In the genomic region with DNA sequence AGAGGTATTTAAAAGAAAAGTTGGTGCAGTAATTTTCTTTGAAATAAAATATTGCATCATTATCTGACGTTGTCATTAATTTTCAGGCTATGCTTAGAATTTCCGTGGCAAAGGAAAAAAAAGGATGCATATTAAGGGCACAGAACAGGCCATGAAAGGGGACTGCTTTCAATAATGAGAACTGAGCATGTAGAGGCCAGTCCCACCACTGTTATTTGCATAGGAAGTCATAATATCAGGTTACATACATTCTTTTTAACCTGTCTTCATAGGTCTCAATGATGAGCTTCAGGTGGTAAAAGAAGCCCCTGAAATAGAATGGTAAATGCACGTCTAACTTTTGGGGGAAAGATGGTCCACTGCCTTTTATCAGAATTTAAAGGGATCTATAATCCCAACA, we compare ENCODE assay signal across 16 cellular contexts.
A peak's percentile ranks its signal among the peaks of the same experiment; 100 is the strongest.
DNase-seq lines count a peak whose midpoint lies in the region; ATAC-seq and TF ChIP-seq lines count a peak whose summit lies in the region.
"Had no signal": no experiment of that assay in that cellular context is flagged by ENCODE, and none has a peak within 500 bp of the region (broad histone marks: within the 10 kb centered on the region; RNA-seq: fewer than 3 reads in every experiment).

No MANE protein-coding gene starts in this region.

- TF ChIP-seq CTCF in WTC11 (IDR thresholded peaks at IDR 0.05): no peak
- TF ChIP-seq CTCF in type B pancreatic cell (conservative IDR thresholded peaks at IDR 0.05): no peak

- peak; percentile 70 for ATAC-seq in WTC11
- ATAC-seq in HG02852 (IDR thresholded peaks at IDR 0.05; ENCODE audit: unreplicated experiment): no peak
- ATAC-seq in stimulated activated effector memory CD8-positive, alpha-beta T cell treated with anti-CD3 and anti-CD28 coated beads, Interleukin-12 subunit alpha, Interleukin-12 subunit beta, amount 100 ng/mL, for 72 hours: no peak
- ATAC-seq: CD8-positive, alpha-beta T cell; T-cell had no signal

- POLR2A ChIA-PET in WTC11 (lab: Charles Lee): no interaction called here

- H3K27ac Mint-ChIP-seq in WTC11 (no peak overlapping the region), type B pancreatic cell (no peak overlapping the region)
- no peak overlapping the region for H3K27ac Mint-ChIP-seq in stimulated activated effector memory CD8-positive, alpha-beta T cell treated with anti-CD3 and anti-CD28 coated beads, Interleukin-12 subunit alpha, Interleukin-12 subunit beta, amount 100 ng/mL, for 72 hours
- H3K27ac Mint-ChIP-seq: CD8-positive, alpha-beta T cell; T-cell had no signal

- H3K9me3 Mint-ChIP-seq in WTC11 (peaks cover 27% of the 10 kb centered on the region), type B pancreatic cell (no peaks in the 10 kb centered on the region)
- H3K9me3 Mint-ChIP-seq in stimulated activated effector memory CD8-positive, alpha-beta T cell treated with anti-CD3 and anti-CD28 coated beads, Interleukin-12 subunit alpha, Interleukin-12 subunit beta, amount 100 ng/mL, for 72 hours: no peaks in the 10 kb centered on the region

- CTCF ChIA-PET in WTC11 (lab: Charles Lee): no interaction called here

- H3K36me3 Mint-ChIP-seq in WTC11 (peaks cover 12% of the 10 kb centered on the region; the same call in 1 of the 2 replicates), type B pancreatic cell (no peaks in the 10 kb centered on the region)
- H3K36me3 Mint-ChIP-seq in stimulated activated effector memory CD8-positive, alpha-beta T cell treated with anti-CD3 and anti-CD28 coated beads, Interleukin-12 subunit alpha, Interleukin-12 subunit beta, amount 100 ng/mL, for 72 hours: no peaks in the 10 kb centered on the region
- H3K36me3 Mint-ChIP-seq: CD8-positive, alpha-beta T cell; T-cell had no signal

- H3K4me1 Mint-ChIP-seq in WTC11 (peaks cover 10% of the 10 kb centered on the region), type B pancreatic cell (ENCODE audit: unreplicated experiment) (peaks cover 15% of the 10 kb centered on the region)
- no peaks in the 10 kb centered on the region for H3K4me1 Mint-ChIP-seq in stimulated activated effector memory CD8-positive, alpha-beta T cell treated with anti-CD3 and anti-CD28 coated beads, Interleukin-12 subunit alpha, Interleukin-12 subunit beta, amount 100 ng/mL, for 72 hours
- H3K4me1 Mint-ChIP-seq: T-cell had no signal

- H3K4me3 Mint-ChIP-seq in WTC11 (no peak overlapping the region), type B pancreatic cell (no peak overlapping the region)
- H3K4me3 Mint-ChIP-seq in stimulated activated effector memory CD8-positive, alpha-beta T cell treated with anti-CD3 and anti-CD28 coated beads, Interleukin-12 subunit alpha, Interleukin-12 subunit beta, amount 100 ng/mL, for 72 hours: no peak overlapping the region
- H3K4me3 Mint-ChIP-seq: CD8-positive, alpha-beta T cell; T-cell had no signal

- H3K27me3 Mint-ChIP-seq in WTC11 (ENCODE audit: low read depth) (no peaks in the 10 kb centered on the region), type B pancreatic cell (no peaks in the 10 kb centered on the region)

- DNase-seq in DMS153 (lab: John Stamatoyannopoulos, UW) (peak; percentile 43), NCI-H146 (lab: John Stamatoyannopoulos, UW) (peak; percentile 83), NCI-H526 (lab: John Stamatoyannopoulos, UW) (peak; percentile 89 to 90), WTC11 (ENCODE audit: low spot score) (no peak), type B pancreatic cell (ENCODE audit: extremely low spot score, unreplicated experiment) (no peak)
- no peak for DNase-seq in stimulated activated effector memory CD8-positive, alpha-beta T cell treated with anti-CD3 and anti-CD28 coated beads, Interleukin-12 subunit alpha, Interleukin-12 subunit beta, amount 100 ng/mL, for 72 hours (ENCODE audit: low spot score in 2 of 2)
- DNase-seq: CD8-positive, alpha-beta T cell; GDM1; IMR-90; Karpas-422; MG63; NCI-H2029; NCI-H2227 treated with DMSO at 0.1 percent for 48 hours; NCI-H774; T-cell had no signal

TF ChIP-seq in WTC11, 78 proteins besides CTCF, POLR2A, EP300 and RAD21:
- no peak for TF ChIP-seq EMX1 (CRISPR knock-in tag; IDR thresholded peaks at IDR 0.05)
- no peak for TF ChIP-seq ZBTB21 (CRISPR knock-in tag; IDR thresholded peaks at IDR 0.05; ENCODE audit: borderline replicate concordance)
- TF ChIP-seq, protein P1, sequence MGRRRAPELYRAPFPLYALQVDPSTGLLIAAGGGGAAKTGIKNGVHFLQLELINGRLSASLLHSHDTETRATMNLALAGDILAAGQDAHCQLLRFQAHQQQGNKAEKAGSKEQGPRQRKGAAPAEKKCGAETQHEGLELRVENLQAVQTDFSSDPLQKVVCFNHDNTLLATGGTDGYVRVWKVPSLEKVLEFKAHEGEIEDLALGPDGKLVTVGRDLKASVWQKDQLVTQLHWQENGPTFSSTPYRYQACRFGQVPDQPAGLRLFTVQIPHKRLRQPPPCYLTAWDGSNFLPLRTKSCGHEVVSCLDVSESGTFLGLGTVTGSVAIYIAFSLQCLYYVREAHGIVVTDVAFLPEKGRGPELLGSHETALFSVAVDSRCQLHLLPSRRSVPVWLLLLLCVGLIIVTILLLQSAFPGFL (CRISPR knock-in tag; IDR thresholded peaks at IDR 0.05; ENCODE audit: borderline replicate concordance): no peak
- TF ChIP-seq MYBL2 (CRISPR knock-in tag; IDR thresholded peaks at IDR 0.05): no peak
- TF ChIP-seq JUN (CRISPR knock-in tag; IDR thresholded peaks at IDR 0.05): no peak
- TF ChIP-seq, protein P2, sequence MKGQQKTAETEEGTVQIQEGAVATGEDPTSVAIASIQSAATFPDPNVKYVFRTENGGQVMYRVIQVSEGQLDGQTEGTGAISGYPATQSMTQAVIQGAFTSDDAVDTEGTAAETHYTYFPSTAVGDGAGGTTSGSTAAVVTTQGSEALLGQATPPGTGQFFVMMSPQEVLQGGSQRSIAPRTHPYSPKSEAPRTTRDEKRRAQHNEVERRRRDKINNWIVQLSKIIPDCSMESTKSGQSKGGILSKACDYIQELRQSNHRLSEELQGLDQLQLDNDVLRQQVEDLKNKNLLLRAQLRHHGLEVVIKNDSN (CRISPR knock-in tag; IDR thresholded peaks at IDR 0.05): no peak
- no peak for TF ChIP-seq ELF4 (CRISPR knock-in tag; IDR thresholded peaks at IDR 0.05; ENCODE audit: low read depth)
- TF ChIP-seq, protein P3, sequence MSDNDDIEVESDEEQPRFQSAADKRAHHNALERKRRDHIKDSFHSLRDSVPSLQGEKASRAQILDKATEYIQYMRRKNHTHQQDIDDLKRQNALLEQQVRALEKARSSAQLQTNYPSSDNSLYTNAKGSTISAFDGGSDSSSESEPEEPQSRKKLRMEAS (CRISPR knock-in tag; IDR thresholded peaks at IDR 0.05): no peak
- no peak for TF ChIP-seq TEAD4 (CRISPR knock-in tag; IDR thresholded peaks at IDR 0.05)
- TF ChIP-seq, protein P4, sequence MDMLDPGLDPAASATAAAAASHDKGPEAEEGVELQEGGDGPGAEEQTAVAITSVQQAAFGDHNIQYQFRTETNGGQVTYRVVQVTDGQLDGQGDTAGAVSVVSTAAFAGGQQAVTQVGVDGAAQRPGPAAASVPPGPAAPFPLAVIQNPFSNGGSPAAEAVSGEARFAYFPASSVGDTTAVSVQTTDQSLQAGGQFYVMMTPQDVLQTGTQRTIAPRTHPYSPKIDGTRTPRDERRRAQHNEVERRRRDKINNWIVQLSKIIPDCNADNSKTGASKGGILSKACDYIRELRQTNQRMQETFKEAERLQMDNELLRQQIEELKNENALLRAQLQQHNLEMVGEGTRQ (CRISPR knock-in tag; IDR thresholded peaks at IDR 0.05): no peak

Comparison
In these comparisons a context has a peak if more than half of its experiments do, and no peak if none do; other contexts are left out.
1. DNase-seq: peak in DMS153 (single experiment), NCI-H146 (single experiment) and NCI-H526 (2 of 2); none in WTC11 (single experiment), type B pancreatic cell (single experiment) and stimulated activated effector memory CD8-positive, alpha-beta T cell treated with anti-CD3 and anti-CD28 coated beads, Interleukin-12 subunit alpha, Interleukin-12 subunit beta, amount 100 ng/mL, for 72 hours (0 of 2).